8 cellular contexts compared by ENCODE assay signal in the genomic region with DNA sequence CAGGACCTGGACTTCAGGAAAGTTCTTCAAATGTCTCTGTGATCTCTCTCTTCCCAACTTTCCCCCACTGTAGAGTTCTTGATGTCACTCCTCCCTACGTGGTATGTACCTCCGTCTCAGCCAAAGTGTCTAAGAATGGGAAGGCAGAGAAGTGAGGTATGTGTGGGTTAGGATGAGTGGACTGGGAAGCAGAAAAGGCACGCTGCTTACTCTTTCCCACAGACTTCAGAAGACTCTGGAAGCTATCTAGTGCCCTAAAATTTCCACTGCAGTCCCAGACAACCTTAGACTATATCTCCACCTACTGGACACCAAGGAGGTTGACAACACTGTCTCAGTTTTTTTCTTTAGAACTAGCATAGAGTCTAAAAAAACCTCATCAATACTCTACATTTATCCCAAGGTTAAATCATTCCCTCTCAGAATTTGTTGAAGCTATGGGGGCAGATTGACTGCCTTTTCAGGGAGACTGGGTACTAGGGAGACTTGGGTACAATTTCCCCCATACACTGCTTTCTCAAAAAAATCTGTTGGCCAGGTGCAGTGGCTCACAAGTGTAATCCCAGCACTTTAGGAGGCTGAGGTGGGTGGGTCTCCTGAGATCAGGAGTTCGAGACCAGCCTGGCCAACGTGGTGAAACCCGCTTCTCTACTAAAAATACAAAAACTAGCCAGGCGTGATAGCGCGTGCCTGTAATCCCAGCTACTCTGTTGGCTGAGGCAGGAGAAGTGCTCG. TPM values are rescaled to one million over a fixed set of nuclear protein-coding genes. Genes with fewer than 3 reads are reported as not detected.
DNase-seq lines count a peak whose midpoint lies in the region; ATAC-seq and TF ChIP-seq lines count a peak whose summit lies in the region.

No MANE protein-coding gene starts in this region.

- H3K27me3 Mint-ChIP-seq in effector memory CD8-positive, alpha-beta T cell = peaks cover 0 to 25% of the 10 kb centered on the region in 2 donors

- H3K36me3 Mint-ChIP-seq in effector memory CD8-positive, alpha-beta T cell (ENCODE audit: insufficient read depth) = no peaks in the 10 kb centered on the region

- H3K4me3 ChIP-seq in LNCaP clone FGC (ENCODE audit: low read depth, low read length) = no peak overlapping the region

- TF ChIP-seq CTCF in LNCaP clone FGC (IDR thresholded peaks at IDR 0.05; ENCODE audit: control insufficient read depth, extremely low read depth, insufficient read depth) = peak; percentile 76

- DNase-seq in A172 (ENCODE audit: low spot score) = peak; percentile 65
- peak; percentile 65 for DNase-seq in GM04503 (ENCODE audit: low read depth)
- DNase-seq in LNCaP clone FGC (ENCODE audit: low read depth) = no peak
- DNase-seq in SK-N-DZ (ENCODE audit: low spot score) = peak; percentile 58
- DNase-seq in effector memory CD8-positive, alpha-beta T cell = peak in 1 of 3 experiments; percentile 27
- DNase-seq in middle frontal gyrus (ENCODE audit: extremely low spot score, low spot score) = peak; percentile 27

- H3K4me3 Mint-ChIP-seq in effector memory CD8-positive, alpha-beta T cell = no peak overlapping the region

- peak; percentile 92 for ATAC-seq in effector memory CD8-positive, alpha-beta T cell (replicated peaks)
- ATAC-seq in HG03571 (IDR thresholded peaks at IDR 0.05; ENCODE audit: unreplicated experiment) (no peak), HG02642 (IDR thresholded peaks at IDR 0.05; ENCODE audit: poor library complexity, unreplicated experiment) (no peak)

- H3K27ac Mint-ChIP-seq in effector memory CD8-positive, alpha-beta T cell = no peak overlapping the region

- H3K9me3 Mint-ChIP-seq in effector memory CD8-positive, alpha-beta T cell = no peaks in the 10 kb centered on the region

- peaks cover 8 to 20% of the 10 kb centered on the region in 2 donors for H3K4me1 Mint-ChIP-seq in effector memory CD8-positive, alpha-beta T cell (ENCODE audit: low read depth in 2 of 2)

RNA-seq across cellular contexts. Expression of a gene that starts 20.6 kb away (rescaled TPM):
- 215 and 219 TPM in 2 replicates for total RNA-seq in A172 (2014; rRNA removed; shearing (Covaris generic))
- polyA plus RNA-seq in SK-N-DZ (2014; cell fraction: cytosol; rRNA removed) = 0.05 TPM in 1 of 2 replicates, not detected in the other
- polyA plus RNA-seq in SK-N-DZ (2014; cell fraction: nucleus; rRNA removed) = 0.05 and 0.12 TPM in 2 replicates

RNA-seq across cellular contexts. Expression of a gene that starts 33.7 kb away (rescaled TPM):
- total RNA-seq in A172 (2014; rRNA removed; shearing (Covaris generic)) = not detected in 2 replicates
- 182 and 238 TPM in 2 replicates for polyA plus RNA-seq in SK-N-DZ (2014; cell fraction: cytosol; rRNA removed)
- polyA plus RNA-seq in SK-N-DZ (2014; cell fraction: nucleus; rRNA removed) = 127 and 151 TPM in 2 replicates

RNA-seq across cellular contexts. Expression of a gene that starts 55.2 kb away (rescaled TPM):
- 1.3 and 5.3 TPM in 2 replicates for total RNA-seq in A172 (2014; rRNA removed; shearing (Covaris generic))
- polyA plus RNA-seq in SK-N-DZ (2014; cell fraction: cytosol; rRNA removed) = 19.5 and 30.2 TPM in 2 replicates
- 7.6 and 21.2 TPM in 2 replicates for polyA plus RNA-seq in SK-N-DZ (2014; cell fraction: nucleus; rRNA removed)

RNA-seq across cellular contexts. Expression of a gene that starts 57.9 kb away (rescaled TPM):
- total RNA-seq in A172 (2014; rRNA removed; shearing (Covaris generic)) = not detected in 2 replicates
- polyA plus RNA-seq in SK-N-DZ (2014; cell fraction: cytosol; rRNA removed) = not detected in 2 replicates
- 0.06 TPM in 1 of 2 replicates, not detected in the other for polyA plus RNA-seq in SK-N-DZ (2014; cell fraction: nucleus; rRNA removed)
